Comparison of ENCODE assay signal across 17 cellular contexts in the genomic region with DNA sequence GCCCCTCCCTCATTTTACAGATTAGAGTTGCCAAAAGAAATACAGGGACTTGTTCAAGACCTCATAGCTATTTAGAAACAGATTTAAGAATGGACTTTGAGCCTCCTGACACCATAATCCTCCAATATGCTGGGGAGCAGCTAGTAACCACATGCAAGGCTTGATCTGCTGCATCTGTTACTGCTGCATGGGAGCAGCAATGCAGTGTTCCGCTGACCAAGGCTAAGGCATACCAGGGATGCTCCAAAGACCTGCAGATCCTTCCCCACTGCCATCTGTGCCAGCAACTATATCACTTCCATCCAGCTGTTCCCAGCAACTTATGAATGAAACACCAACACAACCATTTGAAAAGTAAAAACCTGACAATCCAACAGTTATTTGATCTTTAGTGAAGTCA.
"Had no signal": no experiment of that assay in that cellular context is flagged by ENCODE, and none has a peak within 500 bp of the region (broad histone marks: within the 10 kb centered on the region; RNA-seq: fewer than 3 reads in every experiment).

No MANE protein-coding gene starts in this region.

- H3K9me3 ChIP-seq: gastroesophageal sphincter, pancreas, testis, tibial nerve had no signal

- H3K36me3 ChIP-seq: gastroesophageal sphincter, neural progenitor cell, tibial nerve had no signal

- H3K9ac ChIP-seq: neural progenitor cell had no signal

- H3K27me3 ChIP-seq: gastroesophageal sphincter, neural progenitor cell, pancreas, testis, tibial nerve had no signal

- H2AFZ ChIP-seq: neural progenitor cell had no signal

- H3K4me2 ChIP-seq: neural progenitor cell had no signal

- ATAC-seq: esophagus mucosa; gastroesophageal sphincter; left cardiac atrium; natural killer cell; pancreas; right cardiac atrium; stimulated activated effector memory CD8-positive, alpha-beta T cell treated with anti-CD3 and anti-CD28 coated beads, Interleukin-12 subunit alpha, Interleukin-12 subunit beta, amount 100 ng/mL, for 72 hours; stimulated activated naive CD8-positive, alpha-beta T cell treated with anti-CD3 and anti-CD28 coated beads, Interleukin-15, Interleukin-2, amounts not matched to agents 100 U/mL and 50 U/mL, for 24 hours had no signal

- H3K4me3 ChIP-seq: gastroesophageal sphincter, neural progenitor cell, pancreas, testis, tibial nerve had no signal

- H3K4me1 ChIP-seq: gastroesophageal sphincter, neural progenitor cell, pancreas, testis, tibial nerve had no signal

- DNase-seq: effector memory CD4-positive, alpha-beta T cell; foreskin fibroblast; kidney; left cardiac atrium; natural killer cell; nucleus accumbens; pancreas; right cardiac atrium; stimulated activated CD4-positive, alpha-beta T cell treated with anti-CD3 and anti-CD28 coated beads, Interleukin-4, amount 100 ng/mL, for 1 hour; stimulated activated CD8-positive, alpha-beta memory T cell treated with anti-CD3 and anti-CD28 coated beads, Interleukin-4, amount 100 ng/mL, for 48 hours; stimulated activated naive CD8-positive, alpha-beta T cell treated with anti-CD3 and anti-CD28 coated beads, Interleukin-15, Interleukin-2, amounts not matched to agents 100 U/mL and 50 U/mL, for 24 hours; testis had no signal

- H3K27ac ChIP-seq: gastroesophageal sphincter, neural progenitor cell, pancreas, testis, tibial nerve had no signal
